4 cellular contexts compared by ENCODE assay signal in genomic region chr19:8773587-8773986, GRCh38. TPM values are rescaled to one million over a fixed set of nuclear protein-coding genes. Genes with fewer than 3 reads are reported as not detected.
"Had no signal": no experiment of that assay in that cellular context is flagged by ENCODE, and none has a peak within 500 bp of the region (broad histone marks: within the 10 kb centered on the region; RNA-seq: fewer than 3 reads in every experiment).

No MANE protein-coding gene starts in this region.

RNA-seq across cellular contexts. Expression of gene OR2Z1, which starts 52.2 kb away (rescaled TPM):
- total RNA-seq: LHCN-M2, M059J, MCF 10A, NCI-H460 had no signal

RNA-seq across cellular contexts. Expression of gene MBD3L1, which starts 58.6 kb away (rescaled TPM):
- total RNA-seq: LHCN-M2, M059J, MCF 10A, NCI-H460 had no signal
